Comparison of ENCODE assay signal across 15 cellular contexts in genomic region chrX:1516596-1517104, GRCh38. TPM values are rescaled to one million over a fixed set of nuclear protein-coding genes. Genes with fewer than 3 reads are reported as not detected.
DNase-seq lines count a peak whose midpoint lies in the region; ATAC-seq and TF ChIP-seq lines count a peak whose summit lies in the region.
"Had no signal": no experiment of that assay in that cellular context is flagged by ENCODE, and none has a peak within 500 bp of the region (broad histone marks: within the 10 kb centered on the region; RNA-seq: fewer than 3 reads in every experiment).

No MANE protein-coding gene starts in this region.

- H3K27me3 ChIP-seq in DND-41 (ENCODE audit: insufficient read depth, low read length, poor library complexity): no peaks in the 10 kb centered on the region
- H3K27me3 ChIP-seq: uterus had no signal

- H3K4me2 ChIP-seq in DND-41 (ENCODE audit: insufficient read depth, low read length): no peak overlapping the region

- POLR2A ChIA-PET in naive thymus-derived CD8-positive, alpha-beta T cell (lab: Charles Lee): no interaction called here

- no peaks in the 10 kb centered on the region for H3K27me3 Mint-ChIP-seq in T-helper 1 cell treated with Interleukin-12 subunit alpha and Interleukin-12 subunit beta and Interleukin-4 antibody, amounts not matched to agents 30 μg/mL and 1 μg/mL, for 36 hours (ENCODE audit: low read depth)
- no peaks in the 10 kb centered on the region for H3K27me3 Mint-ChIP-seq in activated CD8-positive, alpha-beta memory T cell treated with anti-CD3 and anti-CD28 coated beads, Interleukin-2, amount 10 ng/mL, durations not matched to agents 7 days and 5 days
- H3K27me3 Mint-ChIP-seq in naive thymus-derived CD8-positive, alpha-beta T cell: no peaks in the 10 kb centered on the region

- CTCF ChIA-PET in activated CD8-positive, alpha-beta memory T cell treated with anti-CD3 and anti-CD28 coated beads, Interleukin-2, amount 10 ng/mL, durations not matched to agents 7 days and 5 days (lab: Charles Lee): no interaction called here

- no peaks in the 10 kb centered on the region for H3K9me3 ChIP-seq in DND-41 (ENCODE audit: insufficient read depth, low read length, severe bottlenecking)
- H3K9me3 ChIP-seq: uterus had no signal

- no peak overlapping the region for H3K4me3 Mint-ChIP-seq in T-helper 1 cell treated with Interleukin-12 subunit alpha and Interleukin-12 subunit beta and Interleukin-4 antibody, amounts not matched to agents 30 μg/mL and 1 μg/mL, for 36 hours
- H3K4me3 Mint-ChIP-seq in activated CD8-positive, alpha-beta memory T cell treated with anti-CD3 and anti-CD28 coated beads, Interleukin-2, amount 10 ng/mL, durations not matched to agents 7 days and 5 days: no peak overlapping the region
- peak overlapping the region in 2 of 10 donors; percentile 34 to 65 for H3K4me3 Mint-ChIP-seq in naive thymus-derived CD8-positive, alpha-beta T cell
- H3K4me3 Mint-ChIP-seq: brain had no signal

- H2AFZ ChIP-seq in DND-41 (ENCODE audit: low read depth, low read length): no peak overlapping the region

- peaks cover 51% of the 10 kb centered on the region for H3K4me1 Mint-ChIP-seq in T-helper 1 cell treated with Interleukin-12 subunit alpha and Interleukin-12 subunit beta and Interleukin-4 antibody, amounts not matched to agents 30 μg/mL and 1 μg/mL, for 36 hours (ENCODE audit: low read depth)
- H3K4me1 Mint-ChIP-seq in activated CD8-positive, alpha-beta memory T cell treated with anti-CD3 and anti-CD28 coated beads, Interleukin-2, amount 10 ng/mL, durations not matched to agents 7 days and 5 days: peaks cover 56% of the 10 kb centered on the region
- peaks cover 44 to 57% (median 56%) of the 10 kb centered on the region in 4 donors for H3K4me1 Mint-ChIP-seq in naive thymus-derived CD8-positive, alpha-beta T cell
- H3K4me1 Mint-ChIP-seq: brain had no signal

- H3K9ac ChIP-seq in DND-41 (ENCODE audit: low read depth, low read length): no peak overlapping the region

- DNase-seq in T-helper 1 cell (no peak), DND-41 (peak; percentile 1), epidermal melanocyte (ENCODE audit: insufficient read length, low spot score) (no peak)
- DNase-seq in activated CD8-positive, alpha-beta memory T cell treated with anti-CD3 and anti-CD28 coated beads, Interleukin-2, amount 10 ng/mL, durations not matched to agents 7 days and 5 days: no peak
- peak in 1 of 10 donors; percentile 16 for DNase-seq in naive thymus-derived CD8-positive, alpha-beta T cell
- DNase-seq in stimulated activated CD4-positive, alpha-beta T cell treated with anti-CD3 and anti-CD28 coated beads, Interleukin-2, amount 100 ng/mL, for 24 hours: no peak
- no peak for DNase-seq in stimulated activated CD4-positive, alpha-beta T cell treated with anti-CD3 and anti-CD28 coated beads, Interleukin-12 subunit alpha, Interleukin-12 subunit beta, amount 100 ng/mL, for 4 hours
- DNase-seq: activated gamma-delta T cell, GOT3, NCI-H1105 treated with DMSO at 0.1 percent for 48 hours, uterus had no signal

- peak overlapping the region; percentile 38 for H3K27ac Mint-ChIP-seq in T-helper 1 cell treated with Interleukin-12 subunit alpha and Interleukin-12 subunit beta and Interleukin-4 antibody, amounts not matched to agents 30 μg/mL and 1 μg/mL, for 36 hours
- peak overlapping the region; percentile 7 for H3K27ac Mint-ChIP-seq in activated CD8-positive, alpha-beta memory T cell treated with anti-CD3 and anti-CD28 coated beads, Interleukin-2, amount 10 ng/mL, durations not matched to agents 7 days and 5 days
- peak overlapping the region; percentile 49 to 94 (median 82) for H3K27ac Mint-ChIP-seq in naive thymus-derived CD8-positive, alpha-beta T cell
- H3K27ac Mint-ChIP-seq: brain had no signal

- TF ChIP-seq CTCF in DND-41 (IDR thresholded peaks at IDR 0.05; ENCODE audit: borderline replicate concordance, extremely low read depth, low read length, poor library complexity, severe bottlenecking): no peak

- H3K4me3 ChIP-seq in DND-41 (ENCODE audit: low read depth in 1 of 2, low read length in 2 of 2): no peak overlapping the region
- H3K4me3 ChIP-seq: uterus had no signal

- peaks cover 64% of the 10 kb centered on the region for H3K36me3 Mint-ChIP-seq in T-helper 1 cell treated with Interleukin-12 subunit alpha and Interleukin-12 subunit beta and Interleukin-4 antibody, amounts not matched to agents 30 μg/mL and 1 μg/mL, for 36 hours (ENCODE audit: low read depth)
- peaks cover 77% of the 10 kb centered on the region for H3K36me3 Mint-ChIP-seq in activated CD8-positive, alpha-beta memory T cell treated with anti-CD3 and anti-CD28 coated beads, Interleukin-2, amount 10 ng/mL, durations not matched to agents 7 days and 5 days
- peaks cover 13 to 56% (median 23%) of the 10 kb centered on the region in 3 donors for H3K36me3 Mint-ChIP-seq in naive thymus-derived CD8-positive, alpha-beta T cell
- H3K36me3 Mint-ChIP-seq: brain had no signal

- H3K27ac ChIP-seq in DND-41 (ENCODE audit: low read length): peak overlapping the region; percentile 28; the same call in 1 of the 2 replicates
- H3K27ac ChIP-seq: uterus had no signal

- H3K79me2 ChIP-seq in DND-41 (ENCODE audit: insufficient read depth, low read length): peaks cover 87% of the 10 kb centered on the region

- peaks cover 15% of the 10 kb centered on the region for H3K9me3 Mint-ChIP-seq in T-helper 1 cell treated with Interleukin-12 subunit alpha and Interleukin-12 subunit beta and Interleukin-4 antibody, amounts not matched to agents 30 μg/mL and 1 μg/mL, for 36 hours
- H3K9me3 Mint-ChIP-seq in activated CD8-positive, alpha-beta memory T cell treated with anti-CD3 and anti-CD28 coated beads, Interleukin-2, amount 10 ng/mL, durations not matched to agents 7 days and 5 days (ENCODE audit: low read depth): peaks cover 15% of the 10 kb centered on the region
- peaks cover 0 to 13% (median 4%) of the 10 kb centered on the region in 9 donors for H3K9me3 Mint-ChIP-seq in naive thymus-derived CD8-positive, alpha-beta T cell

- no peaks in the 10 kb centered on the region for H3K4me1 ChIP-seq in DND-41 (ENCODE audit: insufficient read depth, low read length)
- H3K4me1 ChIP-seq: uterus had no signal

- peaks cover 56% of the 10 kb centered on the region for H3K36me3 ChIP-seq in DND-41 (ENCODE audit: insufficient read depth, low read length)
- H3K36me3 ChIP-seq: uterus had no signal

- H4K20me1 ChIP-seq in DND-41 (ENCODE audit: insufficient read depth, low read length): peaks cover 69% of the 10 kb centered on the region

- no peak; the same call in 2 of the 3 replicates for ATAC-seq in DND-41 (ENCODE audit: insufficient read depth, low read depth)
- no peak for ATAC-seq in activated CD8-positive, alpha-beta memory T cell treated with anti-CD3 and anti-CD28 coated beads, Interleukin-2, amount 10 ng/mL, durations not matched to agents 7 days and 5 days
- ATAC-seq in naive thymus-derived CD8-positive, alpha-beta T cell: no peak
- ATAC-seq: esophagus mucosa had no signal

RNA-seq across cellular contexts. Expression of gene P2RY8, which starts 20.3 kb away (rescaled TPM):
- total RNA-seq in activated CD8-positive, alpha-beta memory T cell treated with anti-CD3 and anti-CD28 coated beads, Interleukin-2, amount 10 ng/mL, durations not matched to agents 7 days and 5 days: 100 to 1,000 TPM in 1 of 2 experiments, 10 to 100 TPM in 1; 82.4 to 109 TPM
- 100 to 1,000 TPM; 131 to 132 TPM for total RNA-seq in naive thymus-derived CD8-positive, alpha-beta T cell
- 100 to 1,000 TPM; 163 to 190 (median 169) TPM for polyA plus RNA-seq in naive thymus-derived CD8-positive, alpha-beta T cell
- total RNA-seq: A172 had no signal

Comparison
In these comparisons a context has a peak if more than half of its experiments do, and no peak if none do; other contexts are left out.
1. H3K27ac Mint-ChIP-seq: peak in every context shown above with its lines; median percentile 82 in naive thymus-derived CD8-positive, alpha-beta T cell; 38 in T-helper 1 cell treated with Interleukin-12 subunit alpha and Interleukin-12 subunit beta and Interleukin-4 antibody, amounts not matched to agents 30 μg/mL and 1 μg/mL, for 36 hours; 7 in activated CD8-positive, alpha-beta memory T cell treated with anti-CD3 and anti-CD28 coated beads, Interleukin-2, amount 10 ng/mL, durations not matched to agents 7 days and 5 days.